11 cellular contexts compared by ENCODE assay signal in genomic region chr3:172194702-172195392, GRCh38.
DNase-seq lines count a peak whose midpoint lies in the region; ATAC-seq lines count a peak whose summit lies in the region.
"Had no signal": no experiment of that assay in that cellular context is flagged by ENCODE, and none has a peak within 500 bp of the region (broad histone marks: within the 10 kb centered on the region; RNA-seq: fewer than 3 reads in every experiment).

No MANE protein-coding gene starts in this region.

- ATAC-seq in GM21723 (IDR thresholded peaks at IDR 0.05; ENCODE audit: unreplicated experiment): no peak
- ATAC-seq in HG03159 (IDR thresholded peaks at IDR 0.05; ENCODE audit: unreplicated experiment): no peak
- ATAC-seq: activated CD4-positive, alpha-beta T cell treated with anti-CD3 and anti-CD28 coated beads for 36 hours had no signal

- DNase-seq in DMS 273 (lab: John Stamatoyannopoulos, UW; ENCODE audit: unreplicated experiment): peak; percentile 87
- peak; percentile 53 for DNase-seq in NCI-H1092 treated with DMSO at 0.1 percent for 48 hours (lab: John Stamatoyannopoulos, UW)
- DNase-seq in amniotic epithelial cell (ENCODE audit: low read depth): peak; percentile 62
- peak; percentile 88 for DNase-seq in left kidney (ENCODE audit: low read depth, low spot score)
- no peak for DNase-seq in posterior cingulate gyrus
- no peak for DNase-seq in activated naive CD4-positive, alpha-beta T cell treated with anti-CD3 and anti-CD28 coated beads, Interleukin-2, amount 50 U/mL, for 16 hours
- DNase-seq: activated CD4-positive, alpha-beta T cell treated with anti-CD3 and anti-CD28 coated beads for 36 hours; GDM1; kidney had no signal

- intact Hi-C loops in posterior cingulate gyrus (cut with DNase I): no loop called here

Comparison
In these comparisons a context has a peak if more than half of its experiments do, and no peak if none do; other contexts are left out.
1. DNase-seq: peak in DMS 273 (single experiment), NCI-H1092 treated with DMSO at 0.1 percent for 48 hours (single experiment), amniotic epithelial cell (single experiment) and left kidney (single experiment); none in posterior cingulate gyrus (0 of 10) and activated naive CD4-positive, alpha-beta T cell treated with anti-CD3 and anti-CD28 coated beads, Interleukin-2, amount 50 U/mL, for 16 hours (single experiment).